8 cellular contexts compared by ENCODE assay signal in genomic region chr19:46373573-46374359, GRCh38. TPM values are rescaled to one million over a fixed set of nuclear protein-coding genes. Genes with fewer than 3 reads are reported as not detected.
DNase-seq lines count a peak whose midpoint lies in the region; ATAC-seq, FAIRE-seq and TF ChIP-seq lines count a peak whose summit lies in the region.

No MANE protein-coding gene starts in this region.

- H3K27ac Mint-ChIP-seq in mesothelial cell of epicardium = peak overlapping the region; percentile 79
- H3K27ac Mint-ChIP-seq in CD8-positive, alpha-beta memory T cell = peak overlapping the region in 1 of 8 donors; percentile 77

- peak overlapping the region; percentile 75; the same call in 1 of the 2 replicates for H2AK5ac ChIP-seq in H1 (ENCODE audit: low read depth, low read length)

- H2AFZ ChIP-seq in H1 (ENCODE audit: low read length) = no peak overlapping the region

- TF ChIP-seq CTCF in H1 (IDR thresholded peaks at IDR 0.05; ENCODE audit: control extremely low read depth in 1 of 3, insufficient read depth in 1 of 3, low read depth in 1 of 3, low read length in 3 of 3) (peak in 1 of 3 experiments; percentile 17; a peak in 1 of 4 replicates), mesothelial cell of epicardium (IDR thresholded peaks at IDR 0.05; ENCODE audit: unreplicated experiment) (no peak)

- H4K8ac ChIP-seq in H1 (ENCODE audit: extremely low read depth, insufficient read depth, low read length) = no peak overlapping the region

- peak overlapping the region in 3 of 4 experiments; percentile 2 to 42 (median 19); a peak in 4 of 8 replicates for H3K4me3 ChIP-seq in H1 (ENCODE audit: extremely low read depth in 1 of 4, insufficient read depth in 2 of 4, low read depth in 3 of 4, low read length in 4 of 4)
- no peak overlapping the region for H3K4me3 ChIP-seq in CD8-positive, alpha-beta memory T cell (ENCODE audit: low read length)

- H3K18ac ChIP-seq in H1 (ENCODE audit: extremely low read depth, low read length) = peak overlapping the region; percentile 99

- H4K91ac ChIP-seq in H1 (replicated peaks; ENCODE audit: insufficient read length, low read length) = peak overlapping the region; percentile 98

- TF ChIP-seq POLR2A in H1 (IDR thresholded peaks at IDR 0.05; ENCODE audit: control extremely low read depth in 1 of 2, low read depth in 2 of 2, low read length in 2 of 2) (peak in 1 of 2 experiments; percentile 51; a peak in 1 of 3 replicates), GM18505 (IDR thresholded peaks at IDR 0.05; ENCODE audit: borderline replicate concordance, extremely low read depth, insufficient read depth, insufficient read length) (no peak)

- peak overlapping the region; percentile 44 for H2BK120ac ChIP-seq in H1 (replicated peaks; ENCODE audit: low read depth, low read length)

- H3K79me1 ChIP-seq in H1 (ENCODE audit: low read depth, low read length) = peaks cover 9% of the 10 kb centered on the region

- H3K56ac ChIP-seq in H1 (replicated peaks; ENCODE audit: insufficient read length, low read depth, low read length) = peak overlapping the region; percentile 17

- H3K4me1 ChIP-seq in H1 (replicated peaks in 1 of 4; ENCODE audit: control insufficient read depth in 3 of 4, insufficient read depth in 4 of 4, low read length in 3 of 4) = peaks cover 14 to 30% (median 21%) of the 10 kb centered on the region in 4 experiments
- peaks cover 17% of the 10 kb centered on the region for H3K4me1 ChIP-seq in CD8-positive, alpha-beta memory T cell (ENCODE audit: insufficient read depth, low read length)

- peak overlapping the region; percentile 94 for H2BK15ac ChIP-seq in H1 (ENCODE audit: low read length)

- no peak overlapping the region for H3K23ac ChIP-seq in H1 (ENCODE audit: insufficient read length)

- no peaks in the 10 kb centered on the region for H3K9me3 Mint-ChIP-seq in mesothelial cell of epicardium
- H3K9me3 Mint-ChIP-seq in CD8-positive, alpha-beta memory T cell = no peaks in the 10 kb centered on the region

- CTCF ChIA-PET in H1 (lab: Charles Lee; ENCODE audit: partially characterized antibody) = interaction anchor here (0.7 to 7.5 kb wide), 12 partner anchors 8 to 542 kb away, joined by 3 to 58 read pairs (median 10); partner anchors contain the start of gene PPP5C
- CTCF ChIA-PET in CD8-positive, alpha-beta memory T cell (lab: Charles Lee) = no interaction called here

- H4K20me1 ChIP-seq in H1 (replicated peaks in 1 of 2; ENCODE audit: control insufficient read depth in 1 of 2, insufficient read depth in 2 of 2, low read length in 2 of 2) = peaks cover 3 to 9% of the 10 kb centered on the region in 2 experiments

- H3K27ac ChIP-seq in H1 (ENCODE audit: low read depth, low read length) = peak overlapping the region; percentile 84
- H3K27ac ChIP-seq in CD8-positive, alpha-beta memory T cell (ENCODE audit: low read depth, low read length) = no peak overlapping the region

- no peaks in the 10 kb centered on the region for H3K9me3 ChIP-seq in H1 (ENCODE audit: insufficient read depth in 2 of 2, low read depth in 1 of 2, low read length in 1 of 2)
- H3K9me3 ChIP-seq in CD8-positive, alpha-beta memory T cell (ENCODE audit: low read length) = no peaks in the 10 kb centered on the region

- peak overlapping the region; percentile 59 to 73 for H3K4me2 ChIP-seq in H1 (ENCODE audit: insufficient read depth in 1 of 2, low read depth in 2 of 2, low read length in 2 of 2)

- H3K4ac ChIP-seq in H1 (replicated peaks; ENCODE audit: insufficient read length, low read depth, low read length) = peak overlapping the region; percentile 76

- peaks cover 17% of the 10 kb centered on the region for H3K36me3 Mint-ChIP-seq in mesothelial cell of epicardium
- peaks cover 0 to 52% (median 9%) of the 10 kb centered on the region in 3 donors for H3K36me3 Mint-ChIP-seq in CD8-positive, alpha-beta memory T cell

- 34% methylated on average over 15 of the region's 15 CpGs; no CpG with 5 or more reads in 1 of the 2 experiments for WGBS in H1 (ENCODE audit: extremely low coverage in 1 of 2, insufficient coverage in 1 of 2, insufficient read length in 1 of 2, insufficient replicate concordance in 2 of 2, low coverage in 1 of 2, low lambda C conversion rate in 2 of 2, missing lambda C conversion rate in 1 of 2), 2 experiments

- TF ChIP-seq RAD21 in H1 (IDR thresholded peaks at IDR 0.05 in 1 of 2, conservative IDR thresholded peaks at IDR 0.05 in 1 of 2; ENCODE audit: low read depth in 2 of 2, low read length in 2 of 2) = no peak

- peak; percentile 13 for FAIRE-seq in H1 (lab: Jason Lieb, UNC)

- DNase-seq in G401 (ENCODE audit: low spot score) = peak; percentile 67
- DNase-seq in NCI-H345 (lab: John Stamatoyannopoulos, UW) = peak; percentile 98
- DNase-seq in H1 (ENCODE audit: low read depth in 1 of 2, low spot score in 2 of 2) = peak; percentile 62 to 73
- no peak for DNase-seq in mesothelial cell of epicardium (ENCODE audit: low spot score in 2 of 2, unreplicated experiment in 2 of 2)
- DNase-seq in CD8-positive, alpha-beta memory T cell = no peak

- peak overlapping the region; percentile 15 for H4K5ac ChIP-seq in H1 (ENCODE audit: insufficient read length, low read depth, low read length)

- POLR2A ChIA-PET in H1 (lab: Charles Lee; ENCODE audit: partially characterized antibody) = interaction anchor here (0.8 to 2.4 kb wide), 4 partner anchors 19 to 118 kb away, joined by 3 to 15 read pairs (median 4); no protein-coding TSS in a partner anchor
- POLR2A ChIA-PET in CD8-positive, alpha-beta memory T cell (lab: Charles Lee) = no interaction called here

- peaks cover 21% of the 10 kb centered on the region for H3K4me1 Mint-ChIP-seq in mesothelial cell of epicardium
- H3K4me1 Mint-ChIP-seq in CD8-positive, alpha-beta memory T cell = peaks cover 16 to 21% (median 16%) of the 10 kb centered on the region in 3 donors

- in situ Hi-C loops in G401 (cut with HindIII; ENCODE audit: low sequenced_read_pairs) = no loop called here

- no peaks in the 10 kb centered on the region for H3K27me3 ChIP-seq in H1 (replicated peaks in 1 of 4; ENCODE audit: control insufficient read depth in 3 of 4, extremely low read depth in 1 of 4, insufficient read depth in 3 of 4, low read length in 3 of 4)
- H3K27me3 ChIP-seq in CD8-positive, alpha-beta memory T cell (ENCODE audit: insufficient read depth, low read length, poor library complexity, severe bottlenecking) = no peaks in the 10 kb centered on the region

- peak overlapping the region; percentile 52; the same call in 1 of the 2 replicates for H2BK12ac ChIP-seq in H1 (ENCODE audit: low read depth, low read length)

- H3K36me3 ChIP-seq in H1 (ENCODE audit: control insufficient read depth in 2 of 4, insufficient read depth in 4 of 4, low read length in 3 of 4) = peaks cover 9 to 33% (median 25%) of the 10 kb centered on the region in 4 experiments
- peaks cover 22% of the 10 kb centered on the region for H3K36me3 ChIP-seq in CD8-positive, alpha-beta memory T cell (ENCODE audit: insufficient read depth, low read length)

- H3K79me2 ChIP-seq in H1 (ENCODE audit: control insufficient read depth in 1 of 2, insufficient read depth in 2 of 2, low read length in 2 of 2) = peaks cover 0 to 40% of the 10 kb centered on the region in 2 experiments; a peak in 2 of 4 replicates

- TF ChIP-seq EP300 in H1 (IDR thresholded peaks at IDR 0.05; ENCODE audit: borderline replicate concordance in 1 of 2, low read depth in 2 of 2, low read length in 2 of 2) = no peak

- no peaks in the 10 kb centered on the region for H3K27me3 Mint-ChIP-seq in mesothelial cell of epicardium (ENCODE audit: low read depth)
- H3K27me3 Mint-ChIP-seq in CD8-positive, alpha-beta memory T cell = no peaks in the 10 kb centered on the region

- H3K9ac ChIP-seq in H1 (replicated peaks in 1 of 4; ENCODE audit: extremely low read depth in 1 of 4, low read depth in 3 of 4, low read length in 3 of 4) = peak overlapping the region in 2 of 4 experiments; percentile 51 to 57; a peak in 4 of 7 replicates

- no peak overlapping the region for H3K14ac ChIP-seq in H1 (ENCODE audit: insufficient read length)

- peak overlapping the region; percentile 98 for H2BK5ac ChIP-seq in H1 (ENCODE audit: low read depth, low read length)

- no peak for ATAC-seq in HG03521 (IDR thresholded peaks at IDR 0.05; ENCODE audit: unreplicated experiment)
- ATAC-seq in GM18505 (IDR thresholded peaks at IDR 0.05; ENCODE audit: unreplicated experiment) = no peak
- no peak for ATAC-seq in HG03378 (IDR thresholded peaks at IDR 0.05; ENCODE audit: unreplicated experiment)

- H3K4me3 Mint-ChIP-seq in mesothelial cell of epicardium = no peak overlapping the region
- no peak overlapping the region for H3K4me3 Mint-ChIP-seq in CD8-positive, alpha-beta memory T cell

- no peaks in the 10 kb centered on the region for H3K23me2 ChIP-seq in H1 (ENCODE audit: low read depth, low read length)

- peak overlapping the region; percentile 89; the same call in 1 of the 2 replicates for H2BK20ac ChIP-seq in H1 (ENCODE audit: low read length)

RNA-seq across cellular contexts. Expression of gene PPP5C, which starts 26.9 kb away (rescaled TPM):
- 125 and 155 TPM in 2 replicates for total RNA-seq in G401 (2014; rRNA removed; shearing (Covaris generic))
- total RNA-seq in H1 (2021; fragmentation: NEBNext Ultra II Directional; extraction: Animal tissue kit (Norgen Biotek cat#: 25700)) = 105 and 112 TPM in 2 replicates
- 156 and 199 TPM in 2 replicates for polyA plus RNA-seq in H1 (2011; rRNA removed)
- polyA plus RNA-seq in H1 (2011; cell fraction: cytosol; rRNA removed) = 191 TPM
- 304 TPM for polyA plus RNA-seq in H1 (2011; cell fraction: nucleus; rRNA removed)
- 103 to 125 TPM (median 114 TPM) in 4 replicates for polyA plus RNA-seq in H1 (2012, experiment 1 of 2)
- polyA plus RNA-seq in H1 (2012, experiment 2 of 2) = 82.0 TPM
- polyA plus RNA-seq in H1 (2013, experiment 1 of 2) = 75.4 TPM
- polyA plus RNA-seq in H1 (2013, experiment 2 of 2) = 69.8 TPM
- polyA minus RNA-seq in H1 (2011; rRNA and poly(A)+ RNA removed) = 133 and 161 TPM in 2 replicates
- polyA minus RNA-seq in H1 (2011; cell fraction: cytosol; rRNA and poly(A)+ RNA removed) = 78.8 TPM
- polyA minus RNA-seq in H1 (2011; cell fraction: nucleus; rRNA and poly(A)+ RNA removed) = 104 TPM
- 80.6 to 86.4 TPM (median 85.2 TPM) in 3 replicates for total RNA-seq in mesothelial cell of epicardium
- total RNA-seq in CD8-positive, alpha-beta memory T cell = 100 to 1,000 TPM; 124 TPM
- 38.7 TPM for polyA plus RNA-seq in CD8-positive, alpha-beta memory T cell

RNA-seq across cellular contexts. Expression of gene CCDC8, which starts 39.6 kb away (rescaled TPM):
- total RNA-seq in G401 (2014; rRNA removed; shearing (Covaris generic)) = 74.2 and 93.6 TPM in 2 replicates
- total RNA-seq in H1 (2021; fragmentation: NEBNext Ultra II Directional; extraction: Animal tissue kit (Norgen Biotek cat#: 25700)) = 13.6 and 15.1 TPM in 2 replicates
- polyA plus RNA-seq in H1 (2011; rRNA removed) = 4.9 and 6.6 TPM in 2 replicates
- 8.6 TPM for polyA plus RNA-seq in H1 (2011; cell fraction: cytosol; rRNA removed)
- 6.5 TPM for polyA plus RNA-seq in H1 (2011; cell fraction: nucleus; rRNA removed)
- 10.7 to 12.2 TPM (median 11.4 TPM) in 4 replicates for polyA plus RNA-seq in H1 (2012, experiment 1 of 2)
- polyA plus RNA-seq in H1 (2012, experiment 2 of 2) = 6.5 TPM
- 9.0 TPM for polyA plus RNA-seq in H1 (2013, experiment 1 of 2)
- 9.5 TPM for polyA plus RNA-seq in H1 (2013, experiment 2 of 2)
- 5.4 and 5.9 TPM in 2 replicates for polyA minus RNA-seq in H1 (2011; rRNA and poly(A)+ RNA removed)
- polyA minus RNA-seq in H1 (2011; cell fraction: cytosol; rRNA and poly(A)+ RNA removed) = 8.7 TPM
- polyA minus RNA-seq in H1 (2011; cell fraction: nucleus; rRNA and poly(A)+ RNA removed) = 6.8 TPM
- total RNA-seq in mesothelial cell of epicardium = 50.3 to 51.7 TPM (median 50.7 TPM) in 3 replicates
- total RNA-seq in CD8-positive, alpha-beta memory T cell = not detected
- polyA plus RNA-seq in CD8-positive, alpha-beta memory T cell = not detected

RNA-seq across cellular contexts. Expression of gene PNMA8C, which starts 55.0 kb away (rescaled TPM):
- not detected in 2 replicates for total RNA-seq in G401 (2014; rRNA removed; shearing (Covaris generic))
- total RNA-seq in H1 (2021; fragmentation: NEBNext Ultra II Directional; extraction: Animal tissue kit (Norgen Biotek cat#: 25700)) = 1.7 and 1.8 TPM in 2 replicates
- polyA plus RNA-seq in H1 (2011; rRNA removed) = 0.46 and 0.53 TPM in 2 replicates
- 0.48 TPM for polyA plus RNA-seq in H1 (2011; cell fraction: cytosol; rRNA removed)
- 0.46 TPM for polyA plus RNA-seq in H1 (2011; cell fraction: nucleus; rRNA removed)
- polyA plus RNA-seq in H1 (2012, experiment 1 of 2) = 0.66 to 1.0 TPM (median 0.76 TPM) in 4 replicates
- 0.10 TPM for polyA plus RNA-seq in H1 (2012, experiment 2 of 2)
- polyA plus RNA-seq in H1 (2013, experiment 1 of 2) = 0.57 TPM
- polyA plus RNA-seq in H1 (2013, experiment 2 of 2) = 0.63 TPM
- polyA minus RNA-seq in H1 (2011; rRNA and poly(A)+ RNA removed) = 0.91 and 1.1 TPM in 2 replicates
- polyA minus RNA-seq in H1 (2011; cell fraction: cytosol; rRNA and poly(A)+ RNA removed) = 0.59 TPM
- polyA minus RNA-seq in H1 (2011; cell fraction: nucleus; rRNA and poly(A)+ RNA removed) = 0.50 TPM
- total RNA-seq in mesothelial cell of epicardium = 0.49 to 0.79 TPM (median 0.73 TPM) in 3 replicates
- not detected for total RNA-seq in CD8-positive, alpha-beta memory T cell
- not detected for polyA plus RNA-seq in CD8-positive, alpha-beta memory T cell

Comparison
In these comparisons a context has a peak if more than half of its experiments do, and no peak if none do; other contexts are left out.
1. DNase-seq: peak in G401 (single experiment), NCI-H345 (single experiment) and H1 (2 of 2); none in mesothelial cell of epicardium (0 of 2) and CD8-positive, alpha-beta memory T cell (0 of 5).
2. RNA of gene CCDC8, which starts 39.6 kb away (total RNA-seq): 74.2 to 93.6 TPM in G401, 50.3 to 51.7 TPM in mesothelial cell of epicardium and 13.6 to 15.1 TPM in H1; not detected in CD8-positive, alpha-beta memory T cell; every median in the first group is over 10 times any median in the second.